Comparison of ENCODE assay signal across 8 cellular contexts in the genomic region with DNA sequence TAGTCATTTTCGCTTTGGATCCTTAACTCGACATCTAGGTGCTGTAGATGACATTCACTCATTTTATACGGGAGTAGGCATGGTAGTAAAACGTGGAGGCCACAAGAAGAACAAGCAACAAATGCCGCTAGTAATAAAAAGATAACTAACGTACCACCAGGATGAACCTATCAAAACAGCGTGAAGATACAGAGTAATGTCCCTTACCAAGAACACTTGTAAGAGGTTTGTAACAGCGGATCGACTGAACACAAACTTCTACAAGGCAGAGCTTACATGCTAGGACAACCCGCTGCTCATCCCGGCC. TPM values are rescaled to one million over a fixed set of nuclear protein-coding genes. Genes with fewer than 3 reads are reported as not detected.
DNase-seq lines count a peak whose midpoint lies in the region; ATAC-seq, FAIRE-seq and TF ChIP-seq lines count a peak whose summit lies in the region.

No MANE protein-coding gene starts in this region.

- H3K4me1 ChIP-seq in OCI-LY7 (ENCODE audit: insufficient read depth, low read length, poor library complexity, severe bottlenecking) (peaks cover 41% of the 10 kb centered on the region), esophagus (ENCODE audit: control insufficient read depth in 2 of 2, insufficient read depth in 2 of 2, low read length in 1 of 2) (peaks cover 0 to 2% of the 10 kb centered on the region in 2 donors), pancreas (peaks cover 0 to 12% (median 10%) of the 10 kb centered on the region in 3 donors)

- no peaks in the 10 kb centered on the region for H3K9me2 ChIP-seq in OCI-LY7 (ENCODE audit: insufficient read depth, low read length)

- no peak for ATAC-seq in pancreas

- H3K27ac ChIP-seq in OCI-LY7 (ENCODE audit: low read depth, low read length, poor library complexity, severe bottlenecking) (peak overlapping the region; percentile 78), esophagus (ENCODE audit: low read depth in 2 of 2, low read length in 1 of 2) (peak overlapping the region; percentile 86 to 91), pancreas (peak overlapping the region in 2 of 4 donors; percentile 94 to 95)

- TF ChIP-seq CTCF in OCI-LY7 (conservative IDR thresholded peaks at IDR 0.05; ENCODE audit: low read length) (no peak), pancreas (IDR thresholded peaks at IDR 0.05) (no peak)

- intact Hi-C loops in OCI-LY7 (cut with micrococcal nuclease; ENCODE audit: unreplicated experiment) (no loop called here), pancreas (cut with DNase I) (no loop called here)

- BruUV-seq in OCI-LY7 (replicated peaks; lab: Mats Ljungman, UMichigan) = no TSS peak

- no peak overlapping the region for H2AFZ ChIP-seq in OCI-LY7 (ENCODE audit: low read length)

- no peak for FAIRE-seq in pancreas (lab: Jason Lieb, UNC)

- no peaks in the 10 kb centered on the region for H3K27me3 ChIP-seq in esophagus (ENCODE audit: control insufficient read depth in 1 of 2, insufficient read depth in 2 of 2, low read length in 2 of 2)
- no peaks in the 10 kb centered on the region for H3K27me3 ChIP-seq in pancreas

- H3K4me3 ChIP-seq in OCI-LY7 (ENCODE audit: low read depth, low read length, poor library complexity, severe bottlenecking) (peak overlapping the region; percentile 81), esophagus (ENCODE audit: low read depth in 1 of 2, low read length in 2 of 2) (peak overlapping the region; percentile 90 to 96), pancreas (peak overlapping the region; percentile 64 to 90 (median 88))

- H3K4me2 ChIP-seq in OCI-LY7 (ENCODE audit: low read length) = peak overlapping the region; percentile 83

- peaks cover 36% of the 10 kb centered on the region for H4K20me1 ChIP-seq in OCI-LY7 (ENCODE audit: insufficient read depth, low read length)

- POLR2A ChIA-PET in OCI-LY7 (lab: Charles Lee) = interaction anchor here (0.5 to 1.7 kb wide), 2 partner anchors 16 to 31 kb away, joined by 3 to 4 read pairs; no protein-coding TSS in a partner anchor

- CTCF ChIA-PET in OCI-LY7 (lab: Charles Lee; ENCODE audit: unreplicated experiment) = no interaction called here

- H3K36me3 ChIP-seq in OCI-LY7 (ENCODE audit: insufficient read depth, low read length) = peaks cover 43% of the 10 kb centered on the region
- no peaks in the 10 kb centered on the region for H3K36me3 ChIP-seq in esophagus (ENCODE audit: control insufficient read depth in 2 of 2, insufficient read depth in 2 of 2, low read length in 1 of 2)
- H3K36me3 ChIP-seq in pancreas = no peaks in the 10 kb centered on the region

- WGBS in esophagus, 2 donors = 1% methylated on average over 11 of the region's 11 CpGs
- 1% methylated on average over 11 of the region's 11 CpGs for WGBS in pancreas, 2 donors

- DNase-seq in NCI-H146 treated with DMSO at 0.1 percent for 48 hours (lab: John Stamatoyannopoulos, UW; ENCODE audit: unreplicated experiment) (peak; percentile 44), NCI-H146 (lab: John Stamatoyannopoulos, UW) (no peak), OCI-LY7 (ENCODE audit: low spot score) (no peak), pancreas (no peak), NCI-H510A treated with DMSO at 0.1 percent for 48 hours (lab: John Stamatoyannopoulos, UW) (no peak), ecto neural progenitor cell (ENCODE audit: low spot score) (no peak), NCI-H524 (lab: John Stamatoyannopoulos, UW) (no peak)

- no peaks in the 10 kb centered on the region for H3K9me3 ChIP-seq in OCI-LY7 (ENCODE audit: low read length)
- H3K9me3 ChIP-seq in esophagus (ENCODE audit: control insufficient read depth in 2 of 2, insufficient read depth in 1 of 2, low read depth in 1 of 2, low read length in 1 of 2) = no peaks in the 10 kb centered on the region
- H3K9me3 ChIP-seq in pancreas = no peaks in the 10 kb centered on the region

- H3K79me2 ChIP-seq in OCI-LY7 (ENCODE audit: insufficient read depth, low read depth, low read length) = peaks cover 59% of the 10 kb centered on the region

RNA-seq across cellular contexts. Expression of gene CHORDC1, which starts 0.7 kb away (rescaled TPM):
- total RNA-seq in OCI-LY7 (2014; rRNA removed; shearing (Covaris generic)) = 54.8 and 62.0 TPM in 2 replicates
- total RNA-seq in OCI-LY7 (2022) (59.1 and 86.2 TPM in 2 replicates), pancreas (10 to 100 TPM in 3 of 6 donors, 1 to 10 TPM in 3; 6.0 to 16.6 (median 9.8) TPM)
- polyA plus RNA-seq in esophagus (10 to 100 TPM; 14.0 to 24.0 TPM), pancreas (10 to 100 TPM; 13.5 to 17.3 TPM)
